In genomic region chr22:48538291-48538820, GRCh38 we compare ENCODE assay signal across 19 cellular contexts.
DNase-seq lines count a peak whose midpoint lies in the region; ATAC-seq and TF ChIP-seq lines count a peak whose summit lies in the region.
"Had no signal": no experiment of that assay in that cellular context is flagged by ENCODE, and none has a peak within 500 bp of the region (broad histone marks: within the 10 kb centered on the region; RNA-seq: fewer than 3 reads in every experiment).

No MANE protein-coding gene starts in this region.

- no peaks in the 10 kb centered on the region for H3K79me2 ChIP-seq in mesendoderm (ENCODE audit: control insufficient read depth, insufficient read depth, low read length)

- H3K27me3 ChIP-seq in mesendoderm (ENCODE audit: insufficient read depth, low read length, poor library complexity) (no peaks in the 10 kb centered on the region), tibial nerve (no peaks in the 10 kb centered on the region)
- H3K27me3 ChIP-seq: BE2C had no signal

- H3K23ac ChIP-seq in mesendoderm (ENCODE audit: low read length): peak overlapping the region; percentile 24

- no peaks in the 10 kb centered on the region for H3K9me3 ChIP-seq in tibial nerve
- H3K9me3 ChIP-seq: BE2C had no signal

- no peak overlapping the region for H3K27ac ChIP-seq in mesendoderm (ENCODE audit: low read depth, low read length)
- H3K27ac ChIP-seq in tibial nerve: peak overlapping the region; percentile 60 to 91 (median 76)
- H3K27ac ChIP-seq: GM23248, HL-60 had no signal

- DNase-seq in G401 (ENCODE audit: low spot score) (peak; percentile 84), cerebellar cortex (ENCODE audit: low spot score) (peak; percentile 78), mesendoderm (no peak), tibial nerve (ENCODE audit: low spot score in 2 of 2) (no peak), OCI-M2 (lab: John Stamatoyannopoulos, UW; ENCODE audit: unreplicated experiment) (no peak), NCI-H1417 (lab: John Stamatoyannopoulos, UW) (no peak)
- DNase-seq: 8988T; BE2C; CD4-positive, CD25-positive, alpha-beta regulatory T cell; CD8-positive, alpha-beta memory T cell; COR-L47; DMS 273 treated with DMSO at 0.1 percent for 48 hours; DMS53; DND-41; EL; GM23248; HCEC 1CT had no signal

- H3K4me1 ChIP-seq in mesendoderm (ENCODE audit: control insufficient read depth, low read depth, low read length) (no peaks in the 10 kb centered on the region), tibial nerve (peaks cover 0 to 63% (median 22%) of the 10 kb centered on the region in 4 donors)
- H3K4me1 ChIP-seq: BE2C had no signal

- H4K5ac ChIP-seq in mesendoderm (ENCODE audit: low read length): no peak overlapping the region

- H2BK5ac ChIP-seq in mesendoderm (ENCODE audit: low read length): no peak overlapping the region

- TF ChIP-seq CTCF in tibial nerve (IDR thresholded peaks at IDR 0.05): no peak

- no peak overlapping the region for H2BK120ac ChIP-seq in mesendoderm (ENCODE audit: low read depth, low read length)

- ATAC-seq in GM18517 (IDR thresholded peaks at IDR 0.05; ENCODE audit: unreplicated experiment): no peak

- no peak for TF ChIP-seq POLR2A in tibial nerve (IDR thresholded peaks at IDR 0.05)

- no peak overlapping the region for H2AK5ac ChIP-seq in mesendoderm (ENCODE audit: low read length)

- no peak overlapping the region for H2BK15ac ChIP-seq in mesendoderm (replicated peaks; ENCODE audit: low read depth)

- H3K4ac ChIP-seq in mesendoderm (ENCODE audit: low read depth, low read length): no peak overlapping the region

- no peak overlapping the region for H3K9ac ChIP-seq in mesendoderm (ENCODE audit: low read length)
- H3K9ac ChIP-seq: GM23248 had no signal

- H3K36me3 ChIP-seq in mesendoderm (ENCODE audit: control insufficient read depth, insufficient read depth, low read length) (no peaks in the 10 kb centered on the region), tibial nerve (no peaks in the 10 kb centered on the region)
- H3K36me3 ChIP-seq: BE2C had no signal

- H3K4me3 ChIP-seq in mesendoderm (ENCODE audit: low read length) (no peak overlapping the region), tibial nerve (no peak overlapping the region)
- H3K4me3 ChIP-seq: GM23248 had no signal

- no peaks in the 10 kb centered on the region for H3K79me1 ChIP-seq in mesendoderm (ENCODE audit: low read length)

- H3K4me2 ChIP-seq in mesendoderm (ENCODE audit: low read length): no peak overlapping the region

- TF ChIP-seq EP300 in tibial nerve (IDR thresholded peaks at IDR 0.05): no peak

- no peak overlapping the region for H3K18ac ChIP-seq in mesendoderm (ENCODE audit: low read length)

- WGBS in mesendoderm (ENCODE audit: extremely low coverage, insufficient coverage, low lambda C conversion rate): no CpG with 5 or more reads among the region's 18 CpGs
- 85 to 93% methylated on average over 17 to 18 of the region's 18 CpGs for WGBS in tibial nerve, 2 donors

- no peak overlapping the region for H3K56ac ChIP-seq in mesendoderm (ENCODE audit: low read length)

- in situ Hi-C loops in G401 (cut with HindIII; ENCODE audit: low sequenced_read_pairs): no loop called here

- no peak overlapping the region for H4K8ac ChIP-seq in mesendoderm (ENCODE audit: low read depth, low read length)

Comparison
In these comparisons a context has a peak if more than half of its experiments do, and no peak if none do; other contexts are left out.
1. DNase-seq: peak in G401 (single experiment) and cerebellar cortex (single experiment); none in mesendoderm (single experiment), tibial nerve (0 of 2), OCI-M2 (single experiment) and NCI-H1417 (0 of 3).